In genomic region chr4:104677122-104677521, GRCh38 we compare ENCODE assay signal across 14 cellular contexts.
DNase-seq lines count a peak whose midpoint lies in the region.
"Had no signal": no experiment of that assay in that cellular context is flagged by ENCODE, and none has a peak within 500 bp of the region (broad histone marks: within the 10 kb centered on the region; RNA-seq: fewer than 3 reads in every experiment).

No MANE protein-coding gene starts in this region.

- no peaks in the 10 kb centered on the region for H3K27me3 ChIP-seq in neuronal stem cell (ENCODE audit: control insufficient read depth in 3 of 3, insufficient read depth in 3 of 3, low read depth in 1 of 3, low read length in 3 of 3)
- H3K27me3 ChIP-seq: foreskin keratinocyte, pancreas had no signal

- no peak overlapping the region for H4K8ac ChIP-seq in neuronal stem cell (ENCODE audit: low read depth, low read length)

- no peaks in the 10 kb centered on the region for H3K36me3 ChIP-seq in neuronal stem cell (replicated peaks in 1 of 2; ENCODE audit: control insufficient read depth in 2 of 2, insufficient read depth in 2 of 2, low read length in 2 of 2)
- H3K36me3 ChIP-seq: pancreas had no signal

- no peak overlapping the region for H3K4me3 ChIP-seq in neuronal stem cell (ENCODE audit: low read length in 2 of 2)
- H3K4me3 ChIP-seq: coronary artery, pancreas had no signal

- no peak overlapping the region for H2AK5ac ChIP-seq in neuronal stem cell (ENCODE audit: low read depth, low read length)

- H4K91ac ChIP-seq in neuronal stem cell (ENCODE audit: low read depth, low read length, poor library complexity): no peak overlapping the region

- H3K4me2 ChIP-seq in neuronal stem cell (ENCODE audit: insufficient read depth, low read length, poor library complexity, severe bottlenecking): no peak overlapping the region

- DNase-seq in NCI-H1092 treated with DMSO at 0.1 percent for 48 hours (lab: John Stamatoyannopoulos, UW) (peak; percentile 41), NCI-H345 (lab: John Stamatoyannopoulos, UW) (peak; percentile 73), astrocyte of the hippocampus (ENCODE audit: low read depth, low spot score) (peak; percentile 85), neuronal stem cell (ENCODE audit: low spot score) (peak; percentile 49), activated gamma-delta T cell (lab: John Stamatoyannopoulos, UW) (no peak), DMS79 treated with DMSO at 0.1 percent for 48 hours (lab: John Stamatoyannopoulos, UW) (no peak)
- no peak for DNase-seq in activated CD4-positive, alpha-beta T cell treated with anti-CD3 and anti-CD28 coated beads, Interleukin-2, amount 50 U/mL, for 4 hours
- DNase-seq: activated CD8-positive, alpha-beta T cell treated with anti-CD3 and anti-CD28 coated beads, Interleukin-2, amount 10 ng/mL, durations not matched to agents 7 days and 5 days; NCI-H187; stimulated activated CD4-positive, alpha-beta T cell treated with anti-CD3 and anti-CD28 coated beads, Interleukin-4, amount 100 ng/mL, for 24 hours; stimulated activated naive CD8-positive, alpha-beta T cell treated with anti-CD3 and anti-CD28 coated beads, Interleukin-15, amount 100 ng/mL, for 72 hours had no signal

- no peak overlapping the region for H2BK120ac ChIP-seq in neuronal stem cell (ENCODE audit: low read depth, low read length)

- H3K9me3 ChIP-seq in neuronal stem cell (replicated peaks in 1 of 2; ENCODE audit: control insufficient read depth in 2 of 2, insufficient read depth in 1 of 2, low read depth in 1 of 2, low read length in 2 of 2): no peaks in the 10 kb centered on the region
- H3K9me3 ChIP-seq: pancreas had no signal

- no CpG with 5 or more reads among the region's 3 CpGs for WGBS in neuronal stem cell (ENCODE audit: extremely low coverage in 2 of 2, insufficient read length in 2 of 2, insufficient replicate concordance in 1 of 2), 2 donors

- H3K14ac ChIP-seq in neuronal stem cell (ENCODE audit: low read length): no peak overlapping the region

- H3K79me1 ChIP-seq in neuronal stem cell (ENCODE audit: low read depth, low read length): no peaks in the 10 kb centered on the region

- no peak overlapping the region for H3K27ac ChIP-seq in neuronal stem cell (replicated peaks; ENCODE audit: low read length)
- H3K27ac ChIP-seq: coronary artery, foreskin keratinocyte, pancreas had no signal

- H3K9ac ChIP-seq in neuronal stem cell (ENCODE audit: low read depth, low read length, poor library complexity): no peak overlapping the region

- H2BK15ac ChIP-seq in neuronal stem cell (ENCODE audit: low read length): no peak overlapping the region

- H2AFZ ChIP-seq in neuronal stem cell (ENCODE audit: low read length): peak overlapping the region; percentile 47

- no peak overlapping the region for H3K18ac ChIP-seq in neuronal stem cell (ENCODE audit: low read length)

- H2BK12ac ChIP-seq in neuronal stem cell (ENCODE audit: low read length): no peak overlapping the region

- no peak overlapping the region for H3K23ac ChIP-seq in neuronal stem cell (ENCODE audit: low read depth, low read length, poor library complexity)

- H3K4ac ChIP-seq in neuronal stem cell (ENCODE audit: low read length): no peak overlapping the region

- peaks cover 0 to 5% of the 10 kb centered on the region in 2 donors for H3K4me1 ChIP-seq in neuronal stem cell (ENCODE audit: control insufficient read depth in 2 of 2, insufficient read depth in 1 of 2, low read depth in 1 of 2, low read length in 2 of 2)
- H3K4me1 ChIP-seq: foreskin keratinocyte, pancreas had no signal

- no peak overlapping the region for H2BK5ac ChIP-seq in neuronal stem cell (ENCODE audit: low read length)

Comparison
In these comparisons a context has a peak if more than half of its experiments do, and no peak if none do; other contexts are left out.
1. DNase-seq: peak in NCI-H1092 treated with DMSO at 0.1 percent for 48 hours (single experiment), NCI-H345 (single experiment), astrocyte of the hippocampus (single experiment) and neuronal stem cell (single experiment); none in activated CD4-positive, alpha-beta T cell treated with anti-CD3 and anti-CD28 coated beads, Interleukin-2, amount 50 U/mL, for 4 hours (0 of 2), activated gamma-delta T cell (single experiment) and DMS79 treated with DMSO at 0.1 percent for 48 hours (single experiment).